ENCODE assay signal across 8 cellular contexts in genomic region chr3:115148142-115148790, GRCh38. TPM values are rescaled to one million over a fixed set of nuclear protein-coding genes. Genes with fewer than 3 reads are reported as not detected.
DNase-seq lines count a peak whose midpoint lies in the region; ATAC-seq and TF ChIP-seq lines count a peak whose summit lies in the region.

No MANE protein-coding gene starts in this region.

- H2AFZ ChIP-seq in hepatocyte: peak overlapping the region; percentile 68

- H3K27me3 ChIP-seq in GM06990 (replicated peaks; ENCODE audit: control insufficient read depth, insufficient read depth, low read length) (no peaks in the 10 kb centered on the region), hepatocyte (no peaks in the 10 kb centered on the region), spleen (replicated peaks in 1 of 7) (no peaks in the 10 kb centered on the region)

- WGBS in hepatocyte (ENCODE audit: low lambda C conversion rate, missing lambda C conversion rate): 4% methylated on average over 20 of the region's 20 CpGs
- WGBS in spleen, 5 donors: 2 to 3% (median 3%) methylated on average over 20 of the region's 20 CpGs

- peak overlapping the region; percentile 86 for H3K4me2 ChIP-seq in hepatocyte

- H3K27ac ChIP-seq in hepatocyte: peak overlapping the region; percentile 86
- H3K27ac ChIP-seq in spleen: peak overlapping the region; percentile 91 to 99 (median 98)

- H3K4me3 ChIP-seq in GM06990 (replicated peaks; ENCODE audit: low read depth, low read length): peak overlapping the region; percentile 78
- H3K4me3 ChIP-seq in hepatocyte: peak overlapping the region; percentile 44
- peak overlapping the region; percentile 40 to 84 (median 62) for H3K4me3 ChIP-seq in spleen

- H3K27me3 Mint-ChIP-seq in WTC11 (ENCODE audit: low read depth): no peaks in the 10 kb centered on the region

- H4K20me1 ChIP-seq in hepatocyte (ENCODE audit: insufficient read depth, poor library complexity, severe bottlenecking): no peaks in the 10 kb centered on the region

- no peaks in the 10 kb centered on the region for H3K36me3 Mint-ChIP-seq in WTC11

- peaks cover 9% of the 10 kb centered on the region; the same call in 1 of the 2 replicates for H3K9me3 Mint-ChIP-seq in WTC11

- CTCF ChIA-PET in WTC11 (lab: Charles Lee): no interaction called here

- H3K79me2 ChIP-seq in hepatocyte: peaks cover 5% of the 10 kb centered on the region

- intact Hi-C loops in spleen (cut with DNase I; ENCODE audit: low total_unique reads): no loop called here

- 0 out of 2 replicates have a peak overlapping the region, but pooled peaks have one; percentile 23 for H3K27ac Mint-ChIP-seq in WTC11

- ATAC-seq in HG02885 (IDR thresholded peaks at IDR 0.05; ENCODE audit: poor library complexity, unreplicated experiment) (peak; percentile 2), WTC11 (no peak), GM18502 (IDR thresholded peaks at IDR 0.05; ENCODE audit: poor library complexity, unreplicated experiment) (no peak)

- H3K9me2 ChIP-seq in hepatocyte (replicated peaks; ENCODE audit: insufficient read depth): no peaks in the 10 kb centered on the region

- H3K36me3 ChIP-seq in GM06990 (ENCODE audit: control insufficient read depth, insufficient read depth, low read length) (no peaks in the 10 kb centered on the region), hepatocyte (replicated peaks; ENCODE audit: insufficient read depth, low read depth) (no peaks in the 10 kb centered on the region), spleen (no peaks in the 10 kb centered on the region)

- POLR2A ChIA-PET in WTC11 (lab: Charles Lee): no interaction called here

- DNase-seq in GM06990 (ENCODE audit: extremely low read depth, insufficient read length): no peak
- DNase-seq in WTC11 (ENCODE audit: low spot score): no peak
- DNase-seq in hepatocyte (ENCODE audit: low spot score): no peak
- no peak for DNase-seq in spleen
- DNase-seq in NCI-H1048 (lab: John Stamatoyannopoulos, UW): no peak
- no peak for DNase-seq in islet precursor cell

- peaks cover 14% of the 10 kb centered on the region for H3K4me1 Mint-ChIP-seq in WTC11

- TF ChIP-seq CTCF in GM06990 (IDR thresholded peaks at IDR 0.05; ENCODE audit: insufficient read depth, low read length, poor library complexity, severe bottlenecking) (no peak), WTC11 (IDR thresholded peaks at IDR 0.05) (no peak), hepatocyte (IDR thresholded peaks at IDR 0.05; ENCODE audit: poor library complexity) (no peak), spleen (IDR thresholded peaks at IDR 0.05 in 8 of 11, conservative IDR thresholded peaks at IDR 0.05 in 3 of 11) (peak in 1 of 11 experiments; percentile 3)

- TF ChIP-seq POLR2A in spleen (IDR thresholded peaks at IDR 0.05): no peak

- H3K4me3 Mint-ChIP-seq in WTC11: peak overlapping the region; percentile 88

- H3K4me1 ChIP-seq in hepatocyte (ENCODE audit: insufficient read depth) (no peaks in the 10 kb centered on the region), spleen (peaks cover 6 to 34% (median 23%) of the 10 kb centered on the region in 6 donors)

- no peaks in the 10 kb centered on the region for H3K9me3 ChIP-seq in hepatocyte (ENCODE audit: low read depth)
- peaks cover 0 to 5% (median 0%) of the 10 kb centered on the region in 8 donors for H3K9me3 ChIP-seq in spleen

TF ChIP-seq in WTC11, 78 proteins besides CTCF, POLR2A, EP300 and RAD21:
- TF ChIP-seq, protein P1, sequence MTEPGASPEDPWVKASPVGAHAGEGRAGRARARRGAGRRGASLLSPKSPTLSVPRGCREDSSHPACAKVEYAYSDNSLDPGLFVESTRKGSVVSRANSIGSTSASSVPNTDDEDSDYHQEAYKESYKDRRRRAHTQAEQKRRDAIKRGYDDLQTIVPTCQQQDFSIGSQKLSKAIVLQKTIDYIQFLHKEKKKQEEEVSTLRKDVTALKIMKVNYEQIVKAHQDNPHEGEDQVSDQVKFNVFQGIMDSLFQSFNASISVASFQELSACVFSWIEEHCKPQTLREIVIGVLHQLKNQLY (CRISPR knock-in tag; IDR thresholded peaks at IDR 0.05): no peak
- peak; percentile 11; the same call in 1 of the 2 replicates for TF ChIP-seq ZNF281 (CRISPR knock-in tag; IDR thresholded peaks at IDR 0.05)

RNA-seq across cellular contexts. Expression of gene ZBTB20, which starts 1.2 kb away (rescaled TPM):
- 1.1 to 1.5 TPM (median 1.3 TPM) in 3 replicates for total RNA-seq in WTC11 (2021)
- 20.5 and 28.0 TPM in 2 replicates for total RNA-seq in hepatocyte
- polyA plus RNA-seq in hepatocyte: 25.8 and 42.5 TPM in 2 replicates
- 10 to 100 TPM; 55.5 to 89.7 (median 78.8) TPM for total RNA-seq in spleen
- 1 to 10 TPM in 1 of 3 donors, under 1 TPM in 2; 0.32 to 2.6 (median 0.72) TPM for polyA plus RNA-seq in spleen
